In the genomic region with DNA sequence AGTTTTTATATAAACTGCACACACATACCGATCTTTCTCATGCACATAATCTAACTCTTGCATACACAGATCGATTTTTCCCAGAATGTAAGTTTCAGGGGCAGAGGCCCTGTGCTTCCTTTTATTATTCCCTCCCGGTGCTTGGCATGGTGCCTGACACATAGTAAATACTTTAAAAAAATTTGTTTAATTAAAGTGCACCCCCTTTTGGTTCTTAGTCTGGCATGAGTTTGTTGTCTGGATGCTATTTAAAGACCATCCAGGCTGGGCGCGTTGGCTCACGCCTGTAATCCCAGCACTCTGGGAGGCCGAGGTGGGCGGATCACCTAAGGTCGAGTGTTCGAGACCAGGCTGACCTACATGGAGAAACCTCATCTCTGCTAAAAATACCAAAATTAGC, we compare ENCODE assay signal across 1 cellular context.
TF ChIP-seq lines count a peak whose summit lies in the region.

No MANE protein-coding gene starts in this region.

TF ChIP-seq in HCT116, 20 proteins besides CTCF, POLR2A, EP300 and RAD21 (continued from another document):
- TF ChIP-seq, protein P1, sequence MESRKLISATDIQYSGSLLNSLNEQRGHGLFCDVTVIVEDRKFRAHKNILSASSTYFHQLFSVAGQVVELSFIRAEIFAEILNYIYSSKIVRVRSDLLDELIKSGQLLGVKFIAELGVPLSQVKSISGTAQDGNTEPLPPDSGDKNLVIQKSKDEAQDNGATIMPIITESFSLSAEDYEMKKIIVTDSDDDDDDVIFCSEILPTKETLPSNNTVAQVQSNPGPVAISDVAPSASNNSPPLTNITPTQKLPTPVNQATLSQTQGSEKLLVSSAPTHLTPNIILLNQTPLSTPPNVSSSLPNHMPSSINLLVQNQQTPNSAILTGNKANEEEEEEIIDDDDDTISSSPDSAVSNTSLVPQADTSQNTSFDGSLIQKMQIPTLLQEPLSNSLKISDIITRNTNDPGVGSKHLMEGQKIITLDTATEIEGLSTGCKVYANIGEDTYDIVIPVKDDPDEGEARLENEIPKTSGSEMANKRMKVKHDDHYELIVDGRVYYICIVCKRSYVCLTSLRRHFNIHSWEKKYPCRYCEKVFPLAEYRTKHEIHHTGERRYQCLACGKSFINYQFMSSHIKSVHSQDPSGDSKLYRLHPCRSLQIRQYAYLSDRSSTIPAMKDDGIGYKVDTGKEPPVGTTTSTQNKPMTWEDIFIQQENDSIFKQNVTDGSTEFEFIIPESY (IDR thresholded peaks at IDR 0.05; ENCODE audit: extremely low read depth, insufficient replicate concordance, low read length) = no peak
